ENCODE assay signal across 10 cellular contexts in the genomic region with DNA sequence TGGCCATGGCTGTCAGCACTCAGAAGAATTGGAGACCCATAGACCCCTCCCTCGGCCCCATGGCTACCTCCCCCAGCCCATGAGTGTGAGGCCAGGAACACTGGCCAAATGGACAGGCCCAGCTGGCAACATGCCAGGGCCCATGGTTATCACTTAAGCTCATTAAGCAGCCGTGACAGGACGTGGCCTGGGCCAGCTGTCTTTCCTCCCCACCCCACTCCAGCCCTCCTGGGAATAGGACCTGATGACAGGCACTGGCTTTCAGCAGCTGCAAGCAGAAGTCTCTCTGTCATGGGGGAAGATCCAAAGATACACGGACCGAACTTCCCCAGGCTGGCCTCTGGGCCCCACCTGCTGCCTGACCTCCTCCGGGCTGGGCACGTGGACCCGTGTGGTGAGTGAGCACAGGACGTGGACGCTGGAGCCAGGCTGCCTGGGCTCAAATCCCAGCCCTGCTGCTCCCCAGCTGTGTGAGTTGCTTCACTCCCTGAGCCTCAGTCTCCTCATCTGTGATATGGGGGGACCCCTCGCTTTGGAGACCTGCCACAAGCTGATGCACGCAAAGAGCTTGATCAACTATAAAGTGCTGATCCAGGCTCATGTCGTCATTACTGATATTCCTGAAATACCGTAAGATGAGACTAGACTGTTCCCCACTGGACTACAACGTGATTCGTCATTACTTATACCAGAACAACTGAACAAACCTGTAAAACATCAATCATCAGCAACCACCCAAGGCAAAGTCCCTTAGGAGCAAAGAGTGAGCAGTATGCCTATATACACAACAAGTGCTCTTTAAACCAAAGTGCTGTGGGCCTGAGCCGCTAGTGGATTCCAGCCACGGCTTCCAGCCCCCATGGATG. TPM values are rescaled to one million over a fixed set of nuclear protein-coding genes. Genes with fewer than 3 reads are reported as not detected.
DNase-seq lines count a peak whose midpoint lies in the region; ATAC-seq and TF ChIP-seq lines count a peak whose summit lies in the region.
"Had no signal": no experiment of that assay in that cellular context is flagged by ENCODE, and none has a peak within 500 bp of the region (broad histone marks: within the 10 kb centered on the region; RNA-seq: fewer than 3 reads in every experiment).

No MANE protein-coding gene starts in this region.

- H3K79me2 ChIP-seq in mammary epithelial cell (ENCODE audit: insufficient read depth, low read length): no peaks in the 10 kb centered on the region

- no peak overlapping the region for H2AFZ ChIP-seq in mammary epithelial cell (ENCODE audit: low read depth, low read length)

- H4K20me1 ChIP-seq in mammary epithelial cell (ENCODE audit: insufficient read depth, low read length): no peaks in the 10 kb centered on the region

- H3K4me3 ChIP-seq in mammary epithelial cell (replicated peaks in 1 of 3; ENCODE audit: insufficient read depth in 1 of 3, low read depth in 2 of 3, low read length in 3 of 3) (no peak overlapping the region), vagina (no peak overlapping the region)

- H3K36me3 ChIP-seq in mammary epithelial cell (ENCODE audit: insufficient read depth, low read length) (no peaks in the 10 kb centered on the region), vagina (no peaks in the 10 kb centered on the region)

- H3K27ac ChIP-seq in mammary epithelial cell (ENCODE audit: insufficient read depth, low read depth, low read length) (no peak overlapping the region), VCaP (peak overlapping the region; percentile 10), vagina (no peak overlapping the region)

- CTCF ChIA-PET in mammary epithelial cell (lab: Charles Lee; ENCODE audit: low non-redundant PET): interaction anchor here (0.6 kb wide), 1 partner anchor 231 kb away, joined by 3 read pairs; no protein-coding TSS in a partner anchor

- in situ Hi-C loops in T47D (cut with HindIII; ENCODE audit: low pct_unique_long_range_greater_than_20kb, low sequenced_read_pairs) (no loop called here), mammary epithelial cell (cut with MboI; ENCODE audit: low sequenced_read_pairs in 2 of 2) (no loop called here)

- H3K9me3 ChIP-seq in mammary epithelial cell (replicated peaks; ENCODE audit: insufficient read depth, low read length) (no peaks in the 10 kb centered on the region), vagina (no peaks in the 10 kb centered on the region)

- intact Hi-C loops in mammary epithelial cell (cut with micrococcal nuclease) (no loop called here), left colon (cut with DNase I, micrococcal nuclease) (no loop called here), vagina (cut with DNase I) (no loop called here)

- peak; percentile 53 to 71 for DNase-seq in T47D (ENCODE audit: low read depth in 1 of 2, low spot score in 1 of 2)
- no peak for DNase-seq in mammary epithelial cell
- peak in 1 of 2 donors; percentile 29 for DNase-seq in left colon
- DNase-seq in vagina (ENCODE audit: extremely low spot score in 2 of 2): no peak
- DNase-seq in AML-193 (lab: John Stamatoyannopoulos, UW): no peak
- DNase-seq: activated CD4-positive, alpha-beta T cell treated with anti-CD3 and anti-CD28 coated beads, Interleukin-2, amount 10 ng/mL, durations not matched to agents 24 days and 14 days; effector memory CD8-positive, alpha-beta T cell had no signal

- WGBS in mammary epithelial cell (ENCODE audit: low coverage, missing lambda C conversion rate): 79% methylated on average over 18 of the region's 18 CpGs

- no peaks in the 10 kb centered on the region for H3K4me1 ChIP-seq in mammary epithelial cell (ENCODE audit: insufficient read depth, low read length)
- no peaks in the 10 kb centered on the region for H3K4me1 ChIP-seq in vagina

- dilution Hi-C loops in mammary epithelial cell (cut with HindIII; ENCODE audit: low sequenced_read_pairs): no loop called here

- TF ChIP-seq POLR2A in vagina (IDR thresholded peaks at IDR 0.05): no peak

- BruUV-seq in mammary epithelial cell (replicated peaks; lab: Mats Ljungman, UMichigan): no TSS peak

- ATAC-seq in left colon (peak; percentile 85), HG03442 (IDR thresholded peaks at IDR 0.05; ENCODE audit: unreplicated experiment) (no peak), HG03108 (IDR thresholded peaks at IDR 0.05; ENCODE audit: unreplicated experiment) (no peak)
- ATAC-seq: effector memory CD8-positive, alpha-beta T cell had no signal

- no peak overlapping the region for H3K4me2 ChIP-seq in mammary epithelial cell (ENCODE audit: insufficient read depth, low read depth, low read length)

- no peak for TF ChIP-seq CTCF in mammary epithelial cell (conservative IDR thresholded peaks at IDR 0.05 in 1 of 2, IDR thresholded peaks at IDR 0.05 in 1 of 2; ENCODE audit: extremely low read depth in 1 of 2, insufficient read depth in 1 of 2, low read depth in 1 of 2, low read length in 2 of 2)
- no peak for TF ChIP-seq CTCF in VCaP (conservative IDR thresholded peaks at IDR 0.05)
- no peak for TF ChIP-seq CTCF in vagina (IDR thresholded peaks at IDR 0.05)

- no peak overlapping the region for H3K9ac ChIP-seq in mammary epithelial cell (ENCODE audit: insufficient read depth, low read length)

- H3K27me3 ChIP-seq in mammary epithelial cell (ENCODE audit: insufficient read depth, low read length): no peaks in the 10 kb centered on the region
- H3K27me3 ChIP-seq in vagina: no peaks in the 10 kb centered on the region

RNA-seq across cellular contexts. Expression of a gene that starts 22.0 kb away (rescaled TPM):
- total RNA-seq in mammary epithelial cell: 1 to 10 TPM; 1.7 to 3.0 TPM
- polyA plus RNA-seq in mammary epithelial cell: 4.4 TPM
- polyA minus RNA-seq in mammary epithelial cell: 4.4 TPM
- 1 to 10 TPM; 1.1 TPM for total RNA-seq in left colon
- not detected for total RNA-seq in vagina

Comparison
In these comparisons a context has a peak if more than half of its experiments do, and no peak if none do; other contexts are left out.
1. DNase-seq: peak in T47D (2 of 2); none in mammary epithelial cell (single experiment), vagina (0 of 2) and AML-193 (0 of 2).